Comparison of ENCODE assay signal across 12 cellular contexts in the genomic region with DNA sequence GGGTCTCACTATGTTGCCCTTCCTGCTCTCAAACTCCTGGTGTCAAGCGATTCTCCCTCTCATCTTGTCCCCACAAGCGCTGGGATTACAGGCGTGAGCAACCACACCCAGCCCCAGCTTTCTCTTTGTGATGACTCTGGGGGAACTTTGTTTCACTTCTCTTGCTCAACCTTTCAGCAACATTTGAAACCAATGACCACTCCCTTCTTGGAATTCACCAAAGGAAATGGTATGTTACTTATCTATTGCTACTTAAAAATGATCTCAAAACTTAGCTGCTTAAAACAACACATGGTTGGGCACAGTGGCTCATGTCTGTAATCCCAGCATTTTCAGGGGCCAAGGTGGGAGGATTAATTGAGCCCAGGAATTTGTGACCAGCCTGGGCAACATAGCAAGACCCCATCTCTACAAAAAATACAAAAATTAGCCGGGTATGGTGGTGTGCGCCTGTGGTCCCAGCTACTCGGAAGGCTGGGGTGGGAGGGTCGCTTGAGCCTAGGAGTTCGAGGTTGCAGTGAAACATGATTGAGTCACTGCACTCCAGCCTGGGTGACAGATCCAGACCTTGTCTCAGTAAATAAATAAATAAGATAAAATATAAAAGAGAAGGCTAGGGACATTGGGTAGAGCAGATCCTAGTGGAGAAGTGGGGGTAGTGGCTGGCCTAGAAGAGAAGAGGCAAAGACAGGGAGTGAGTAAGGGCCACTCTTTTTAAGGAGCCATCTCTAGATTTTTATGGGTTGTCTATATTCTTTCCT. TPM values are rescaled to one million over a fixed set of nuclear protein-coding genes. Genes with fewer than 3 reads are reported as not detected.
DNase-seq lines count a peak whose midpoint lies in the region; ATAC-seq and TF ChIP-seq lines count a peak whose summit lies in the region.
"Had no signal": no experiment of that assay in that cellular context is flagged by ENCODE, and none has a peak within 500 bp of the region (broad histone marks: within the 10 kb centered on the region; RNA-seq: fewer than 3 reads in every experiment).

No MANE protein-coding gene starts in this region.

- H3K27me3 ChIP-seq in BLaER1 treated with 17β-estradiol and CSF1 and Interleukin-3, amounts not matched to agents 10 nM and 100 nM: no peaks in the 10 kb centered on the region
- no peaks in the 10 kb centered on the region for H3K27me3 ChIP-seq in lower lobe of right lung (ENCODE audit: low read depth)

- ATAC-seq in lower lobe of right lung (peak; percentile 63 to 70), HG02970 (IDR thresholded peaks at IDR 0.05; ENCODE audit: low FRiP score, unreplicated experiment) (no peak), GM18861 (IDR thresholded peaks at IDR 0.05; ENCODE audit: unreplicated experiment) (no peak), HG03280 (IDR thresholded peaks at IDR 0.05; ENCODE audit: unreplicated experiment) (no peak)

- no peaks in the 10 kb centered on the region for H4K20me1 ChIP-seq in BLaER1 treated with 17β-estradiol and CSF1 and Interleukin-3, amounts not matched to agents 10 nM and 100 nM

- H3K4me2 ChIP-seq in BLaER1 treated with 17β-estradiol and CSF1 and Interleukin-3, amounts not matched to agents 10 nM and 100 nM: peak overlapping the region in 7 of 11 experiments; percentile 42 to 90 (median 73); a peak in 14 of 22 replicates

- H3K9me3 ChIP-seq in BLaER1 treated with 17β-estradiol and CSF1 and Interleukin-3, amounts not matched to agents 10 nM and 100 nM (replicated peaks in 1 of 11): peaks cover 0 to 11% (median 0%) of the 10 kb centered on the region in 11 experiments; a peak in 3 of 22 replicates
- no peaks in the 10 kb centered on the region for H3K9me3 ChIP-seq in lower lobe of right lung

- intact Hi-C loops in lower lobe of right lung (cut with DNase I): no loop called here

- H3K4me1 ChIP-seq in BLaER1 treated with 17β-estradiol and CSF1 and Interleukin-3, amounts not matched to agents 10 nM and 100 nM: peaks cover 23 to 85% (median 46%) of the 10 kb centered on the region in 10 experiments
- H3K4me1 ChIP-seq in lower lobe of right lung: peaks cover 22% of the 10 kb centered on the region

- DNase-seq in NOMO-1 treated with dmso at 0.1 percent for 144 hours (lab: John Stamatoyannopoulos, UW; ENCODE audit: unreplicated experiment) (peak; percentile 63), amniotic epithelial cell (ENCODE audit: low read depth) (peak; percentile 32), lower lobe of right lung (peak; percentile 58), middle frontal gyrus (ENCODE audit: extremely low spot score, low spot score) (no peak)
- DNase-seq: HCEC 1CT; NCI-H1092; nucleus accumbens; stimulated activated naive CD4-positive, alpha-beta T cell treated with Interleukin-2 at 50 U/mL for 16 hours had no signal

- peak overlapping the region in 6 of 11 experiments; percentile 45 to 81 (median 72); a peak in 12 of 22 replicates for H3K9ac ChIP-seq in BLaER1 treated with 17β-estradiol and CSF1 and Interleukin-3, amounts not matched to agents 10 nM and 100 nM

- H3K36me3 ChIP-seq in BLaER1 treated with 17β-estradiol and CSF1 and Interleukin-3, amounts not matched to agents 10 nM and 100 nM: no peaks in the 10 kb centered on the region
- no peaks in the 10 kb centered on the region for H3K36me3 ChIP-seq in lower lobe of right lung

- no peak for TF ChIP-seq CTCF in lower lobe of right lung (IDR thresholded peaks at IDR 0.05)

- H3K4me3 ChIP-seq in BLaER1 treated with 17β-estradiol and CSF1 and Interleukin-3, amounts not matched to agents 10 nM and 100 nM: peak overlapping the region in 4 of 10 experiments; percentile 2 to 37 (median 6); a peak in 3 of 20 replicates
- no peak overlapping the region for H3K4me3 ChIP-seq in lower lobe of right lung

- H3K27ac ChIP-seq in BLaER1 treated with 17β-estradiol and CSF1 and Interleukin-3, amounts not matched to agents 10 nM and 100 nM: peak overlapping the region in 9 of 11 experiments; percentile 14 to 95 (median 85); a peak in 16 of 22 replicates
- peak overlapping the region; percentile 79 for H3K27ac ChIP-seq in lower lobe of right lung

RNA-seq across cellular contexts. Expression of a gene that starts 10.3 kb away (rescaled TPM):
- 150 TPM for total RNA-seq in lower lobe of right lung

RNA-seq across cellular contexts. Expression of a gene that starts 39.5 kb away (rescaled TPM):
- 28.1 TPM for total RNA-seq in lower lobe of right lung

RNA-seq across cellular contexts. Expression of a gene that starts 55.4 kb away (rescaled TPM):
- 298 TPM for total RNA-seq in lower lobe of right lung

Comparison
In these comparisons a context has a peak if more than half of its experiments do, and no peak if none do; other contexts are left out.
1. ATAC-seq: peak in lower lobe of right lung (2 of 2); none in HG02970 (single experiment), GM18861 (single experiment) and HG03280 (single experiment).